1 cellular context compared by ENCODE assay signal in genomic region chr10:36489181-36489927, GRCh38.
TF ChIP-seq lines count a peak whose summit lies in the region.

No MANE protein-coding gene starts in this region.

TF ChIP-seq in IMR-90, 13 proteins besides CTCF, POLR2A, EP300 and RAD21 (continued from another document):
- TF ChIP-seq NFE2L2 (IDR thresholded peaks at IDR 0.05; ENCODE audit: low read depth, low read length) = no peak
- TF ChIP-seq RFX5 (IDR thresholded peaks at IDR 0.05; ENCODE audit: low read depth, low read length) = no peak
- no peak for TF ChIP-seq MAFK (IDR thresholded peaks at IDR 0.05; ENCODE audit: low read depth, low read length)
- TF ChIP-seq USF2 (IDR thresholded peaks at IDR 0.05; ENCODE audit: low read depth, low read length) = no peak
- no peak for TF ChIP-seq BHLHE40 (IDR thresholded peaks at IDR 0.05; ENCODE audit: low read depth, low read length)
